Comparison of ENCODE assay signal across 1 cellular context in the genomic region with DNA sequence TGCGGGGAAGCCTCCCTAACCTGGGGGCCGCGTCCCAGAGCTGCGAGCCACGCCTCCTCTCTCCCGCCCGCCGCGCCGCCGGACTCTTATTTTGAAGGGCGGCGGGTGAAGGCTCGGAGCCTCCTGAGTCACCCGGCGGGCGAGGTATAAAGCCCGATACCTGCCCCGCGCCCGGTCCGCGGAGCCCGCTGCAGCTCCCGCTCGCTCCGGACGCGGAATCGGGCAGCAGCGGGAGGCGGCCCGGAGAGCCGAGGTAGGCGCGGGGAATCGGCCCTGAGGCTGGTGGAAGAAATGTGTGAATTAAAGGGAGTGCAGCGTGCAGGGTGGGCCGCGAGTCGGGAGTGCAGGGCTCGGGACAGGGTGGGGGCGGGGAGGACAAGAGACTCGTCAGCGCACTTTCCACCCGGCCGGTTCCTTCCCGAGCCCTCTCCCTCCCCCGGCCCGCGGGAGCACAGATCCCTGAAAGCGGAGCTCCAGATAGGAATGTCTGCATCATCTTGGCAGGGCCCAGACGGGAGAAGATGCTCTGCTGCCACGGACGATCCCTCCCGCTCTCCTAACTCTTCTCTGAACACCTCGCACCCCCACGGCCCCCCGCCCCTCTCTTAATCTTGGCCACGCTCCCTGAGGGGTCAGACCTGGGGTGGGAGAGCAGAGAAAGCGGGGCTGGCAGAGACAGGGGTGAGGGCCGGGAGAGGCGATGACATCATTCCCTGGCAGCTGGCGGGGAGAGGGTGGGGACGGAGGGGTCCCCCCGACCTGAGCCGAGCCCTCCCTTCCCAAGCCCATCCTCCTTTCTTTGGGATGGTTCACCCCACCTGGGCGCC.
TF ChIP-seq lines count a peak whose summit lies in the region.

No MANE protein-coding gene starts in this region.

TF ChIP-seq in A549, 52 proteins besides CTCF, POLR2A, EP300 and RAD21 (continued from another document):
- TF ChIP-seq REST (IDR thresholded peaks at IDR 0.05) (no peak; the same call in 1 of the 2 replicates), FOSL2 (IDR thresholded peaks at IDR 0.05) (peak; percentile 58), FOSL2 (CRISPR knock-in tag; IDR thresholded peaks at IDR 0.05) (peak; percentile 88), MYC (IDR thresholded peaks at IDR 0.05; ENCODE audit: borderline replicate concordance, low read length) (0 out of 2 replicates have a peak, but pooled peaks have one; percentile 29), HOXB5 (CRISPR knock-in tag; IDR thresholded peaks at IDR 0.05) (no peak), RNF2 (IDR thresholded peaks at IDR 0.05; ENCODE audit: borderline replicate concordance, low read depth) (no peak), SMC3 (IDR thresholded peaks at IDR 0.05) (0 out of 3 replicates have a peak, but pooled peaks have one; percentile 6), JUN (IDR thresholded peaks at IDR 0.05) (peak in 1 of 2 experiments; percentile 87; a peak in 4 of 5 replicates), CBX2 (IDR thresholded peaks at IDR 0.05; ENCODE audit: borderline replicate concordance, low read depth) (no peak), NR3C1 (IDR thresholded peaks at IDR 0.05) (no peak), RFX5 (IDR thresholded peaks at IDR 0.05) (no peak), ESRRA (IDR thresholded peaks at IDR 0.05; ENCODE audit: borderline replicate concordance, low read length) (no peak)
- TF ChIP-seq, protein P1, sequence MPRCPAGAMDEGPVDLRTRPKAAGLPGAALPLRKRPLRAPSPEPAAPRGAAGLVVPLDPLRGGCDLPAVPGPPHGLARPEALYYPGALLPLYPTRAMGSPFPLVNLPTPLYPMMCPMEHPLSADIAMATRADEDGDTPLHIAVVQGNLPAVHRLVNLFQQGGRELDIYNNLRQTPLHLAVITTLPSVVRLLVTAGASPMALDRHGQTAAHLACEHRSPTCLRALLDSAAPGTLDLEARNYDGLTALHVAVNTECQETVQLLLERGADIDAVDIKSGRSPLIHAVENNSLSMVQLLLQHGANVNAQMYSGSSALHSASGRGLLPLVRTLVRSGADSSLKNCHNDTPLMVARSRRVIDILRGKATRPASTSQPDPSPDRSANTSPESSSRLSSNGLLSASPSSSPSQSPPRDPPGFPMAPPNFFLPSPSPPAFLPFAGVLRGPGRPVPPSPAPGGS (IDR thresholded peaks at IDR 0.05): no peak; the same call in 2 of the 3 replicates
